10 cellular contexts compared by ENCODE assay signal in genomic region chr1:14742181-14742980, GRCh38.
A peak's percentile ranks its signal among the peaks of the same experiment; 100 is the strongest.
DNase-seq lines count a peak whose midpoint lies in the region; ATAC-seq and TF ChIP-seq lines count a peak whose summit lies in the region.
"Had no signal": no experiment of that assay in that cellular context is flagged by ENCODE, and none has a peak within 500 bp of the region (broad histone marks: within the 10 kb centered on the region; RNA-seq: fewer than 3 reads in every experiment).

No MANE protein-coding gene starts in this region.

- H3K4me1 ChIP-seq in gastrocnemius medialis, result no peaks in the 10 kb centered on the region
- H3K4me1 ChIP-seq: right lobe of liver had no signal

- no peak for TF ChIP-seq CTCF in gastrocnemius medialis (IDR thresholded peaks at IDR 0.05 in 4 of 5, conservative IDR thresholded peaks at IDR 0.05 in 1 of 5)

- DNase-seq in AG08395 (ENCODE audit: low spot score), result peak; percentile 90
- peak; percentile 97 for DNase-seq in HS-5 (ENCODE audit: low read depth)
- peak; percentile 54 for DNase-seq in T1000 (lab: John Stamatoyannopoulos, UW)
- peak; percentile 33 for DNase-seq in inferior parietal cortex (ENCODE audit: extremely low spot score)
- no peak for DNase-seq in activated CD4-positive, alpha-beta memory T cell treated with anti-CD3 and anti-CD28 coated beads for 36 hours
- no peak for DNase-seq in effector CD4-positive, alpha-beta T cell
- no peak for DNase-seq in gastrocnemius medialis
- DNase-seq: DND-41, right lobe of liver had no signal

- in situ Hi-C loops in gastrocnemius medialis (cut with MboI; ENCODE audit: low sequenced_read_pairs in 4 of 4), result no loop called here

- no peaks in the 10 kb centered on the region for H3K36me3 ChIP-seq in gastrocnemius medialis
- H3K36me3 ChIP-seq: right lobe of liver had no signal

- H3K27me3 Mint-ChIP-seq in activated CD4-positive, alpha-beta memory T cell treated with anti-CD3 and anti-CD28 coated beads for 36 hours, result peaks cover 24% of the 10 kb centered on the region

- H3K27ac ChIP-seq in gastrocnemius medialis, result no peak overlapping the region
- H3K27ac ChIP-seq: right lobe of liver had no signal

- H3K9me3 ChIP-seq in gastrocnemius medialis, result no peaks in the 10 kb centered on the region
- H3K9me3 ChIP-seq: right lobe of liver had no signal

- no peak overlapping the region for H3K4me3 Mint-ChIP-seq in activated CD4-positive, alpha-beta memory T cell treated with anti-CD3 and anti-CD28 coated beads for 36 hours

- no peaks in the 10 kb centered on the region for H3K36me3 Mint-ChIP-seq in activated CD4-positive, alpha-beta memory T cell treated with anti-CD3 and anti-CD28 coated beads for 36 hours

- no peak for TF ChIP-seq POLR2A in gastrocnemius medialis (IDR thresholded peaks at IDR 0.05)

- CTCF ChIA-PET in activated CD4-positive, alpha-beta memory T cell treated with anti-CD3 and anti-CD28 coated beads for 36 hours (lab: Charles Lee), result no interaction called here

- H3K27ac Mint-ChIP-seq in activated CD4-positive, alpha-beta memory T cell treated with anti-CD3 and anti-CD28 coated beads for 36 hours, result no peak overlapping the region

- no peaks in the 10 kb centered on the region for H3K9me3 Mint-ChIP-seq in activated CD4-positive, alpha-beta memory T cell treated with anti-CD3 and anti-CD28 coated beads for 36 hours

- H3K4me3 ChIP-seq in gastrocnemius medialis, result no peak overlapping the region
- H3K4me3 ChIP-seq: right lobe of liver had no signal

- H3K4me1 Mint-ChIP-seq in activated CD4-positive, alpha-beta memory T cell treated with anti-CD3 and anti-CD28 coated beads for 36 hours (ENCODE audit: low read depth), result no peaks in the 10 kb centered on the region

- intact Hi-C loops in activated CD4-positive, alpha-beta memory T cell treated with anti-CD3 and anti-CD28 coated beads for 36 hours (cut with micrococcal nuclease), result no loop called here
- intact Hi-C loops in gastrocnemius medialis (cut with DNase I; ENCODE audit: low total_unique reads), result no loop called here

- no peak for ATAC-seq in HG03571 (IDR thresholded peaks at IDR 0.05; ENCODE audit: unreplicated experiment)
- ATAC-seq in gastrocnemius medialis, result no peak

- POLR2A ChIA-PET in activated CD4-positive, alpha-beta memory T cell treated with anti-CD3 and anti-CD28 coated beads for 36 hours (lab: Charles Lee), result no interaction called here

- H3K27me3 ChIP-seq in gastrocnemius medialis, result peaks cover 0 to 8% (median 0%) of the 10 kb centered on the region in 3 donors
- H3K27me3 ChIP-seq: right lobe of liver had no signal

Comparison
In these comparisons a context has a peak if more than half of its experiments do, and no peak if none do; other contexts are left out.
1. DNase-seq: peak in AG08395 (single experiment), HS-5 (single experiment), T1000 (single experiment) and inferior parietal cortex (single experiment); none in activated CD4-positive, alpha-beta memory T cell treated with anti-CD3 and anti-CD28 coated beads for 36 hours (single experiment), effector CD4-positive, alpha-beta T cell (single experiment) and gastrocnemius medialis (0 of 2).